ENCODE assay signal across 1 cellular context in the genomic region with DNA sequence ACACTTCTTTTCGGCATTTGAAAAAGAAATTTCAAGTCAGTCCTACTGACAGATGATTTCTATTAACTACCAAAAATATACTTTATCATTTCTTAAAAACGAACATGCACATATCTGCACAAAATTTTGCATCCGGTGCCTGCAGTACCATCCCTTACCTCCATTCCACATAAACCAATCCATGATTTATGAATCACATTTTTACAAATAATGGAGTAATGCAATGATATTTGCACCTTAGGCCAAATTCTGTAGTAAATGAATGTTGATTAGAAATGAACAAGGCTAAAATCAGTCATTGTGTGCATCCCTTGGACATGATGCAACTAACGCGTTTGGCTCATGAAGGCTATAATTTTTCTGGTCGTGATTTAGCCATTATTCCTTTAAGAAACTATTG.
TF ChIP-seq lines count a peak whose summit lies in the region.

No MANE protein-coding gene starts in this region.

TF ChIP-seq in WTC11, 78 proteins besides CTCF, POLR2A, EP300 and RAD21 (continued from another document):
- no peak for TF ChIP-seq ATF2 (CRISPR knock-in tag; IDR thresholded peaks at IDR 0.05; ENCODE audit: borderline replicate concordance, low read depth)
- TF ChIP-seq, protein P1, sequence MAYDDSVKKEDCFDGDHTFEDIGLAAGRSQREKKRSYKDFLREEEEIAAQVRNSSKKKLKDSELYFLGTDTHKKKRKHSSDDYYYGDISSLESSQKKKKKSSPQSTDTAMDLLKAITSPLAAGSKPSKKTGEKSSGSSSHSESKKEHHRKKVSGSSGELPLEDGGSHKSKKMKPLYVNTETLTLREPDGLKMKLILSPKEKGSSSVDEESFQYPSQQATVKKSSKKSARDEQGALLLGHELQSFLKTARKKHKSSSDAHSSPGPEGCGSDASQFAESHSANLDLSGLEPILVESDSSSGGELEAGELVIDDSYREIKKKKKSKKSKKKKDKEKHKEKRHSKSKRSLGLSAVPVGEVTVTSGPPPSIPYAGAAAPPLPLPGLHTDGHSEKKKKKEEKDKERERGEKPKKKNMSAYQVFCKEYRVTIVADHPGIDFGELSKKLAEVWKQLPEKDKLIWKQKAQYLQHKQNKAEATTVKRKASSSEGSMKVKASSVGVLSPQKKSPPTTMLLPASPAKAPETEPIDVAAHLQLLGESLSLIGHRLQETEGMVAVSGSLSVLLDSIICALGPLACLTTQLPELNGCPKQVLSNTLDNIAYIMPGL (CRISPR knock-in tag; IDR thresholded peaks at IDR 0.05) = no peak
